ENCODE assay signal across 1 cellular context in genomic region chr15:61379005-61379404, GRCh38.
TF ChIP-seq lines count a peak whose summit lies in the region.

No MANE protein-coding gene starts in this region.

TF ChIP-seq in liver, 16 proteins besides CTCF, POLR2A, EP300 and RAD21 (continued from another document):
- peak; percentile 13 for TF ChIP-seq REST (IDR thresholded peaks at IDR 0.05)
- TF ChIP-seq TAF1 (conservative IDR thresholded peaks at IDR 0.05), result no peak
- TF ChIP-seq ATF3 (IDR thresholded peaks at IDR 0.05), result no peak
- TF ChIP-seq FOXA1 (IDR thresholded peaks at IDR 0.05), result no peak
- peak in 1 of 2 donors; percentile 49 for TF ChIP-seq RXRA (IDR thresholded peaks at IDR 0.05)
- peak; percentile 23 for TF ChIP-seq MAX (IDR thresholded peaks at IDR 0.05)
- TF ChIP-seq FOXA2 (IDR thresholded peaks at IDR 0.05), result no peak
- TF ChIP-seq YY1 (IDR thresholded peaks at IDR 0.05), result peak; percentile 42
- TF ChIP-seq GABPA (IDR thresholded peaks at IDR 0.05 in 1 of 2, conservative IDR thresholded peaks at IDR 0.05 in 1 of 2), result no peak
- peak; percentile 14 to 55 for TF ChIP-seq HNF4A (conservative IDR thresholded peaks at IDR 0.05)
